Comparison of ENCODE assay signal across 7 cellular contexts in genomic region chr6:7725849-7726415, GRCh38. TPM values are rescaled to one million over a fixed set of nuclear protein-coding genes. Genes with fewer than 3 reads are reported as not detected.
DNase-seq lines count a peak whose midpoint lies in the region; ATAC-seq and TF ChIP-seq lines count a peak whose summit lies in the region.

Gene BMP6, plus strand, starts transcription at chr6:7726099. Its CDS starts 857 bp downstream, at chr6:7726956.

- H3K4me1 Mint-ChIP-seq in T-helper 17 cell, result peaks cover 16% of the 10 kb centered on the region

- intact Hi-C loops in sciatic nerve (cut with DNase I), result no loop called here

- peaks cover 16% of the 10 kb centered on the region for H3K4me1 ChIP-seq in iPS-18a (ENCODE audit: control insufficient read depth, low read depth, low read length)

- ATAC-seq in HG02678 (IDR thresholded peaks at IDR 0.05; ENCODE audit: unreplicated experiment) (peak; percentile 66), T-helper 17 cell (peak; percentile 88), sciatic nerve (peak; percentile 94)

- no peak within 1 kb of the TSS for H3K9ac ChIP-seq in iPS-18a (ENCODE audit: low read length)

- in situ Hi-C loops in GM13976 (cut with MboI; ENCODE audit: low sequenced_read_pairs, unreplicated experiment) (loop anchor here (10.0 kb wide), 1 partner anchor 259 kb away; no protein-coding TSS in a partner anchor), T47D (cut with HindIII; ENCODE audit: low pct_unique_long_range_greater_than_20kb, low sequenced_read_pairs) (no loop called here)

- peaks cover 5% of the 10 kb centered on the region for H3K36me3 Mint-ChIP-seq in T-helper 17 cell (ENCODE audit: low read depth)

- H3K4me3 Mint-ChIP-seq in T-helper 17 cell, result peak within 1 kb of the TSS; percentile 88

- peaks cover 62% of the 10 kb centered on the region for H3K27me3 Mint-ChIP-seq in T-helper 17 cell

- DNase-seq in GM13976 (ENCODE audit: low spot score), result peak; percentile 89
- DNase-seq in NCI-H1092 treated with DMSO at 0.1 percent for 48 hours (lab: John Stamatoyannopoulos, UW), result peak; percentile 38
- peak; percentile 17 to 39 (median 37) for DNase-seq in T-helper 17 cell
- DNase-seq in T47D (ENCODE audit: low read depth in 1 of 2, low spot score in 1 of 2), result peak; percentile 93 to 100
- peak; percentile 92 for DNase-seq in sciatic nerve (ENCODE audit: low spot score)

- no peaks in the 10 kb centered on the region for H3K9me3 ChIP-seq in T-helper 17 cell (ENCODE audit: control insufficient read depth, low read length, poor library complexity, severe bottlenecking)
- no peaks in the 10 kb centered on the region for H3K9me3 ChIP-seq in iPS-18a (ENCODE audit: control insufficient read depth, low read depth, low read length)

- H3K27ac ChIP-seq in iPS-18a (ENCODE audit: low read length), result no peak within 1 kb of the TSS

- H3K4me3 ChIP-seq in iPS-18a (ENCODE audit: low read length), result peak within 1 kb of the TSS; percentile 58

- no peak within 1 kb of the TSS for H3K27ac Mint-ChIP-seq in T-helper 17 cell

- TF ChIP-seq CTCF in GM13976 (IDR thresholded peaks at IDR 0.05; ENCODE audit: borderline replicate concordance, control extremely low read depth, extremely low read depth, insufficient read depth, missing control alignments), result no peak

- peaks cover 84% of the 10 kb centered on the region for H3K27me3 ChIP-seq in iPS-18a (ENCODE audit: control insufficient read depth, insufficient read depth, low read length)

- no peaks in the 10 kb centered on the region for H3K36me3 ChIP-seq in iPS-18a (ENCODE audit: control insufficient read depth, low read depth, low read length)

RNA-seq across cellular contexts. Expression of gene BMP6, which starts in this region (rescaled TPM):
- total RNA-seq in T-helper 17 cell (10 to 100 TPM in 1 of 2 donors, under 1 TPM in 1; 0.45 to 16.8 TPM), sciatic nerve (9.0 TPM)

Comparison
In these comparisons a context has a peak if more than half of its experiments do, and no peak if none do; other contexts are left out.
1. DNase-seq: peak in every context shown above with its lines; median percentile 96 in T47D; 92 in sciatic nerve; 89 in GM13976; 38 in NCI-H1092 treated with DMSO at 0.1 percent for 48 hours; 37 in T-helper 17 cell.